Comparison of ENCODE assay signal across 14 cellular contexts in the genomic region with DNA sequence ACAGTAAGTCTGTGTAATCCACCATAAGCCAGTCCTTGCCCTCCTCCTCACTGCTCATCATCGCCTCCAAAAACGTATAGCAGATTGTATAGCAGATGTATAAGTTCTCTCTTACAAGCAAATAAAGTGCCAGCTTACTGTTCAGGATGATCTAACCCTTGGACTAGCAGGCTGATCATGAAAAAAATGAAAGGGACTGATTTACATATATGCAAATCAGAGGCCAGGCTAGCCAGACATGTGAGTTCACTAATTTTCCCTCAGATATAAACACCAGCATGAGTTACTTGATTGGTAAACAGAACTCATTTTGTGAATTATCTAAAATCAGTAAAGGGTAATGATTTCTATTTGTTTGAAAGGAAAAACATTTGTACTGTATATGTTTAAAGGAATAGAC.
"Had no signal": no experiment of that assay in that cellular context is flagged by ENCODE, and none has a peak within 500 bp of the region (broad histone marks: within the 10 kb centered on the region; RNA-seq: fewer than 3 reads in every experiment).

No MANE protein-coding gene starts in this region.

- H3K4me1 Mint-ChIP-seq: activated CD4-positive, alpha-beta memory T cell treated with anti-CD3 and anti-CD28 coated beads, Interleukin-2, amount 10 ng/mL, durations not matched to agents 7 days and 5 days; natural killer cell had no signal

- ATAC-seq: activated CD8-positive, alpha-beta memory T cell treated with anti-CD3 and anti-CD28 coated beads, Interleukin-2, amount 10 ng/mL, durations not matched to agents 7 days and 5 days; natural killer cell had no signal

- H3K27me3 ChIP-seq: body of pancreas, spleen had no signal

- H3K9me3 Mint-ChIP-seq: activated B cell treated with CpG ODN at 0.5 μM for 24 hours; activated CD4-positive, alpha-beta memory T cell treated with anti-CD3 and anti-CD28 coated beads, Interleukin-2, amount 10 ng/mL, durations not matched to agents 7 days and 5 days; natural killer cell had no signal

- H3K27ac Mint-ChIP-seq: activated B cell treated with CpG ODN at 0.5 μM for 24 hours; activated CD4-positive, alpha-beta memory T cell treated with anti-CD3 and anti-CD28 coated beads, Interleukin-2, amount 10 ng/mL, durations not matched to agents 7 days and 5 days; activated CD8-positive, alpha-beta memory T cell treated with anti-CD3 and anti-CD28 coated beads, Interleukin-2, amount 10 ng/mL, durations not matched to agents 7 days and 5 days; natural killer cell; stimulated activated naive B cell treated with anti-CD40 and anti-IgM and Interleukin-4, amounts not matched to agents 10 μg/mL and 1 μg/mL and 100 μg/mL, for 72 hours had no signal

- H3K27ac ChIP-seq: epithelial cell of prostate, thoracic aorta had no signal

- H3K4me3 Mint-ChIP-seq: activated B cell treated with CpG ODN at 0.5 μM for 24 hours; activated CD4-positive, alpha-beta memory T cell treated with anti-CD3 and anti-CD28 coated beads, Interleukin-2, amount 10 ng/mL, durations not matched to agents 7 days and 5 days; activated CD8-positive, alpha-beta memory T cell treated with anti-CD3 and anti-CD28 coated beads, Interleukin-2, amount 10 ng/mL, durations not matched to agents 7 days and 5 days; natural killer cell; stimulated activated naive B cell treated with anti-CD40 and anti-IgM and Interleukin-4, amounts not matched to agents 10 μg/mL and 1 μg/mL and 100 μg/mL, for 72 hours had no signal

- DNase-seq: activated B cell treated with CpG ODN at 0.5 μM for 24 hours; activated CD4-positive, alpha-beta memory T cell treated with anti-CD3 and anti-CD28 coated beads, Interleukin-2, amount 10 ng/mL, durations not matched to agents 7 days and 5 days; activated CD4-positive, alpha-beta T cell treated with anti-CD3 and anti-CD28 coated beads for 4 hours; activated CD8-positive, alpha-beta memory T cell treated with anti-CD3 and anti-CD28 coated beads, Interleukin-2, amount 10 ng/mL, durations not matched to agents 7 days and 5 days; body of pancreas; foreskin fibroblast; left ventricle myocardium superior; natural killer cell; sigmoid colon; spleen; stimulated activated CD4-positive, alpha-beta T cell treated with anti-CD3 and anti-CD28 coated beads, Interleukin-4, amount 100 ng/mL, for 4 hours; stimulated activated naive B cell treated with anti-CD40 and anti-IgM and Interleukin-4, amounts not matched to agents 10 μg/mL and 1 μg/mL and 100 μg/mL, for 72 hours had no signal

- H3K9me3 ChIP-seq: body of pancreas, sigmoid colon, spleen, thoracic aorta had no signal

- H3K36me3 Mint-ChIP-seq: activated CD8-positive, alpha-beta memory T cell treated with anti-CD3 and anti-CD28 coated beads, Interleukin-2, amount 10 ng/mL, durations not matched to agents 7 days and 5 days; natural killer cell; stimulated activated naive B cell treated with anti-CD40 and anti-IgM and Interleukin-4, amounts not matched to agents 10 μg/mL and 1 μg/mL and 100 μg/mL, for 72 hours had no signal
